8 cellular contexts compared by ENCODE assay signal in the genomic region with DNA sequence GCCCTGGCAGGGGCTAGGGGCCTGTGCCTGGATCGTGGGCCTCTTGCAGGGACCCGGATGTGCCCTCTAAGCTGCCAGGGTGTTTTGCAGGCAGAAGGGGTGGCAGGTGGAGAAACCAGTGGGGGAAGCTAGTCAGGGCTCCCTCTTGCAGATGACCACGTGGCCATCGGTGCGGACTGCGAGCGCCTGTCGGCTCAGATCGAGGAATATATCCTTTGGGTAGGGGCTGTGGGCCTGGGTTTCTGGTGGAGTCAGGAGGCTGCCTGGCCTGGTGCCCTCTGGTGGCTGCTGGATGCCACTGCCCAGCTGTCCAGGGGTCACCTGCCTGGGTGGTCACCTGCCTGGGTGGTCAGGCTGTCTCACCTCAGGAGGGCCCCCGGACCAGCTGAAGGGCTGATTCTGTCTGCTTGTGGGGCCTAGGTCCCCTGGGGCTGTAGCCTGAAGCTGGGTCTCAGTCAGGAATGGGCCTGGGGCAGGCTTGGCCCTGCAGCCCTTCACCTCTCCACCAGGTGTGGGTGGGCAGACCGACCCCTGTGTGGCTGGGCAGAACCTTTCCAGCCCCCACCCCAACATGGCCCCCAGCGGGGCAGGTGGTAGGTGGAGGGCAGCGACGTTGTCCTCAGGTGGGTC. TPM values are rescaled to one million over a fixed set of nuclear protein-coding genes. Genes with fewer than 3 reads are reported as not detected.
DNase-seq lines count a peak whose midpoint lies in the region; ATAC-seq and TF ChIP-seq lines count a peak whose summit lies in the region.

No MANE protein-coding gene starts in this region.

- TF ChIP-seq CTCF in DND-41 (IDR thresholded peaks at IDR 0.05; ENCODE audit: borderline replicate concordance, extremely low read depth, low read length, poor library complexity, severe bottlenecking) = peak; percentile 77
- TF ChIP-seq CTCF in neural cell (IDR thresholded peaks at IDR 0.05; ENCODE audit: poor library complexity, severe bottlenecking) = peak; percentile 62

- peak; percentile 34; the same call in 1 of the 3 replicates for ATAC-seq in DND-41 (ENCODE audit: insufficient read depth, low read depth)
- ATAC-seq in GM21619 (IDR thresholded peaks at IDR 0.05; ENCODE audit: unreplicated experiment) = no peak
- no peak for ATAC-seq in HG02870 (IDR thresholded peaks at IDR 0.05; ENCODE audit: unreplicated experiment)

- peaks cover 9% of the 10 kb centered on the region; the same call in 1 of the 2 replicates for H3K4me1 ChIP-seq in DND-41 (ENCODE audit: insufficient read depth, low read length)

- DNase-seq in DND-41 (peak; percentile 29), HuH-7.5 (ENCODE audit: low spot score) (peak; percentile 97), cerebellar cortex (ENCODE audit: low spot score) (peak; percentile 57), putamen (ENCODE audit: low spot score) (no peak)
- DNase-seq in activated CD4-positive, CD25-positive, alpha-beta regulatory T cell (lab: John Stamatoyannopoulos, UW) = no peak

- no peaks in the 10 kb centered on the region for H3K79me2 ChIP-seq in DND-41 (ENCODE audit: insufficient read depth, low read length)
- no peaks in the 10 kb centered on the region for H3K79me2 ChIP-seq in neural cell (replicated peaks; ENCODE audit: insufficient read depth, low read length)

- no peak overlapping the region for H3K27ac ChIP-seq in DND-41 (ENCODE audit: low read length)
- H3K27ac ChIP-seq in neural cell (ENCODE audit: low read length) = no peak overlapping the region

- H3K9me3 ChIP-seq in DND-41 (ENCODE audit: insufficient read depth, low read length, severe bottlenecking) (no peaks in the 10 kb centered on the region), neural cell (ENCODE audit: low read length) (no peaks in the 10 kb centered on the region)

- H3K4me3 ChIP-seq in DND-41 (ENCODE audit: low read depth in 1 of 2, low read length in 2 of 2) = no peak overlapping the region
- H3K4me3 ChIP-seq in neural cell (ENCODE audit: low read length) = no peak overlapping the region

- H3K27me3 ChIP-seq in DND-41 (ENCODE audit: insufficient read depth, low read length, poor library complexity) (no peaks in the 10 kb centered on the region), neural cell (ENCODE audit: insufficient read depth, low read depth, low read length) (no peaks in the 10 kb centered on the region)

- H3K36me3 ChIP-seq in DND-41 (ENCODE audit: insufficient read depth, low read length) = peaks cover 25% of the 10 kb centered on the region
- no peaks in the 10 kb centered on the region for H3K36me3 ChIP-seq in neural cell (ENCODE audit: insufficient read depth, low read length)

- H3K9ac ChIP-seq in DND-41 (ENCODE audit: low read depth, low read length) = no peak overlapping the region
- H3K9ac ChIP-seq in neural cell (ENCODE audit: low read length) = no peak overlapping the region

- no peak overlapping the region for H2AFZ ChIP-seq in DND-41 (ENCODE audit: low read depth, low read length)
- no peak overlapping the region for H2AFZ ChIP-seq in neural cell (ENCODE audit: low read depth, low read length)

- H3F3A ChIP-seq in neural cell (ENCODE audit: insufficient read depth, low read length, poor library complexity, severe bottlenecking) = no peaks in the 10 kb centered on the region

- H3K4me2 ChIP-seq in DND-41 (ENCODE audit: insufficient read depth, low read length) = no peak overlapping the region
- no peak overlapping the region for H3K4me2 ChIP-seq in neural cell (ENCODE audit: low read length)

- TF ChIP-seq EP300 in neural cell (conservative IDR thresholded peaks at IDR 0.05; ENCODE audit: poor library complexity, severe bottlenecking) = no peak

- peak; percentile 29 for TF ChIP-seq RAD21 in neural cell (conservative IDR thresholded peaks at IDR 0.05)

- H3K9me2 ChIP-seq in neural cell (ENCODE audit: insufficient read depth, low read length) = no peaks in the 10 kb centered on the region

- peaks cover 22% of the 10 kb centered on the region; the same call in 1 of the 2 replicates for H4K20me1 ChIP-seq in DND-41 (ENCODE audit: insufficient read depth, low read length)
- no peaks in the 10 kb centered on the region for H4K20me1 ChIP-seq in neural cell (ENCODE audit: insufficient read depth)

TF ChIP-seq in neural cell, 6 proteins besides CTCF, POLR2A, EP300 and RAD21:
- TF ChIP-seq TAF1 (IDR thresholded peaks at IDR 0.05; ENCODE audit: low read depth) = no peak
- TF ChIP-seq SMC3 (conservative IDR thresholded peaks at IDR 0.05; ENCODE audit: poor library complexity) = peak; percentile 53
- no peak for TF ChIP-seq MXI1 (conservative IDR thresholded peaks at IDR 0.05; ENCODE audit: poor library complexity, severe bottlenecking)
- no peak for TF ChIP-seq POLR2AphosphoS5 (IDR thresholded peaks at IDR 0.05)

RNA-seq across cellular contexts. Expression of a gene that starts 6.7 kb away (rescaled TPM):
- 87.7 and 103 TPM in 2 replicates for polyA plus RNA-seq in neural cell
- 39.2 and 39.9 TPM in 2 replicates for polyA minus RNA-seq in neural cell

RNA-seq across cellular contexts. Expression of a gene that starts 9.6 kb away (rescaled TPM):
- 2.6 and 3.4 TPM in 2 replicates for polyA plus RNA-seq in neural cell
- 1.5 and 2.5 TPM in 2 replicates for polyA minus RNA-seq in neural cell

RNA-seq across cellular contexts. Expression of a gene that starts 10.2 kb away (rescaled TPM):
- polyA plus RNA-seq in neural cell = 18.3 and 18.4 TPM in 2 replicates
- 22.6 and 26.1 TPM in 2 replicates for polyA minus RNA-seq in neural cell

RNA-seq across cellular contexts. Expression of a gene that starts 14.5 kb away (rescaled TPM):
- polyA plus RNA-seq in neural cell = 9.3 and 16.3 TPM in 2 replicates
- polyA minus RNA-seq in neural cell = 1.4 and 1.9 TPM in 2 replicates

RNA-seq across cellular contexts. Expression of a gene that starts 20.3 kb away (rescaled TPM):
- polyA plus RNA-seq in neural cell = 0.12 TPM in 1 of 2 replicates, not detected in the other
- not detected in 2 replicates for polyA minus RNA-seq in neural cell

Comparison
In these comparisons a context has a peak if more than half of its experiments do, and no peak if none do; other contexts are left out.
1. DNase-seq: peak in DND-41 (single experiment), HuH-7.5 (single experiment) and cerebellar cortex (single experiment); none in putamen (single experiment) and activated CD4-positive, CD25-positive, alpha-beta regulatory T cell (0 of 4).